ENCODE assay signal across 25 cellular contexts in genomic region chr13:112391747-112392146, GRCh38. TPM values are rescaled to one million over a fixed set of nuclear protein-coding genes. Genes with fewer than 3 reads are reported as not detected.
"Had no signal": no experiment of that assay in that cellular context is flagged by ENCODE, and none has a peak within 500 bp of the region (broad histone marks: within the 10 kb centered on the region; RNA-seq: fewer than 3 reads in every experiment).

No MANE protein-coding gene starts in this region.

- ATAC-seq: Panc1, PC-3, T-cell had no signal

- H3K36me3 Mint-ChIP-seq: T-cell had no signal

- H3K27ac Mint-ChIP-seq: T-cell had no signal

- H3K4me1 Mint-ChIP-seq: T-cell had no signal

- H3K4me3 Mint-ChIP-seq: T-cell had no signal

- H3K9me3 ChIP-seq: SK-N-SH had no signal

- H3K9me3 Mint-ChIP-seq: T-cell had no signal

- DNase-seq: IMR-90, Kasumi-1, KG1, MM.1S, NCI-H1092 treated with DMSO at 0.1 percent for 48 hours, NCI-H1436, NCI-H187, NCI-H2029, NCI-H2081 treated with DMSO at 0.1 percent for 48 hours, NCI-H2171, NCI-H345, NCI-H446 treated with DMSO at 0.1 percent for 48 hours, NCI-H510A treated with DMSO at 0.1 percent for 48 hours, NCI-H774, PC-3, SHP77, SK-N-SH, SW 1271, T-cell had no signal

- H3K27ac ChIP-seq: RWPE1 had no signal

RNA-seq across cellular contexts. Expression of gene SPACA7, which starts 15.6 kb away (rescaled TPM):
- total RNA-seq: HT-29, IMR-90, M059J, OCI-LY7, PC-3, SK-MEL-5, T-cell had no signal
